ENCODE assay signal across 13 cellular contexts in the genomic region with DNA sequence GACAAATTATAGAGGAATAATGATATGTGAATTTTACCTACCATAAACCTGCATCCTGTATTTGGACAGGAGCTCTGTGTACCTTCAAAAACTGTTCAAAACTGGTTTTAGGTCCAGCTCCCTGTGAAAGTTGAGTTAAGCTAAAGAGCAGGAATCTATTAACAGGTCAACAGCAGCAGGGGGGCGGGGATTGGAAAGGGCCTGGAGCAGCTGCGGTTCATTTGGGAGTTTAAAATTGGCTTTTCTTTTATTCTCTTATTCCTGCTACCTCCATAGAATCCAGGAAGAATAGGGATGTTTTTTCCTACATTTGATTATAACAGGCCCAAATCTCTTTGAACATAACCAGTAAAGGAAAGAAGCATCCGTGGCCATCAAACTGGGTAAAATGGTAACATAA. TPM values are rescaled to one million over a fixed set of nuclear protein-coding genes. Genes with fewer than 3 reads are reported as not detected.
A peak's percentile ranks its signal among the peaks of the same experiment; 100 is the strongest.
DNase-seq lines count a peak whose midpoint lies in the region; ATAC-seq, FAIRE-seq and TF ChIP-seq lines count a peak whose summit lies in the region.
"Had no signal": no experiment of that assay in that cellular context is flagged by ENCODE, and none has a peak within 500 bp of the region (broad histone marks: within the 10 kb centered on the region; RNA-seq: fewer than 3 reads in every experiment).

No MANE protein-coding gene starts in this region.

- no peaks in the 10 kb centered on the region for H3K36me3 ChIP-seq in liver (ENCODE audit: control insufficient read depth in 4 of 4, insufficient read depth in 3 of 4, low read depth in 1 of 4, low read length in 3 of 4)
- no peaks in the 10 kb centered on the region for H3K36me3 ChIP-seq in HepG2 (replicated peaks in 1 of 2; ENCODE audit: control insufficient read depth in 1 of 2, insufficient read depth in 2 of 2, low read length in 2 of 2)
- peaks cover 15% of the 10 kb centered on the region for H3K36me3 ChIP-seq in ectodermal cell (ENCODE audit: control insufficient read depth, insufficient read depth, low read length)

- POLR2A ChIA-PET in HepG2 (lab: Yijun Ruan, JAX): no interaction called here

- ATAC-seq in HepG2: no peak
- ATAC-seq in omental fat pad (ENCODE audit: low FRiP score): no peak
- ATAC-seq in GM19351 (IDR thresholded peaks at IDR 0.05; ENCODE audit: unreplicated experiment): no peak

- intact Hi-C loops in HepG2 (cut with micrococcal nuclease; ENCODE audit: unreplicated experiment): no loop called here

- DNase-seq in HepG2 (ENCODE audit: low spot score) (no peak), mesothelial cell of epicardium (ENCODE audit: low spot score in 2 of 2, unreplicated experiment in 2 of 2) (no peak), NCI-H510A treated with DMSO at 0.1 percent for 48 hours (lab: John Stamatoyannopoulos, UW) (no peak), omental fat pad (ENCODE audit: low spot score) (no peak), kidney tubule cell (ENCODE audit: low spot score) (no peak)
- DNase-seq: activated gamma-delta T cell; stimulated activated CD4-positive, alpha-beta T cell treated with anti-CD3 and anti-CD28 coated beads, Interleukin-15, amount 100 ng/mL, for 24 hours had no signal

- no peak for TF ChIP-seq RAD21 in liver (IDR thresholded peaks at IDR 0.05)
- no peak for TF ChIP-seq RAD21 in HepG2 (CRISPR knock-in tag; IDR thresholded peaks at IDR 0.05)

- peak overlapping the region; percentile 37 for H3K4me3 Mint-ChIP-seq in mesothelial cell of epicardium

- 71% methylated on average over 3 of the region's 3 CpGs for WGBS in liver
- 42% methylated on average over 3 of the region's 3 CpGs for WGBS in HepG2 (ENCODE audit: low lambda C conversion rate)
- WGBS in ectodermal cell, 2 experiments: 0% methylated on average over 3 of the region's 3 CpGs

- no peak for TF ChIP-seq POLR2A in HepG2 (IDR thresholded peaks at IDR 0.05; ENCODE audit: insufficient read depth in 1 of 2, low read depth in 2 of 2, low read length in 2 of 2)

- H3K27me3 ChIP-seq in liver (ENCODE audit: control insufficient read depth in 4 of 4, insufficient read depth in 4 of 4, low read length in 3 of 4): no peaks in the 10 kb centered on the region
- no peaks in the 10 kb centered on the region for H3K27me3 ChIP-seq in HepG2 (ENCODE audit: control insufficient read depth in 1 of 2, insufficient read depth in 2 of 2, low read length in 2 of 2)
- no peaks in the 10 kb centered on the region for H3K27me3 ChIP-seq in ectodermal cell (ENCODE audit: control insufficient read depth, insufficient read depth, low read length, poor library complexity, severe bottlenecking)

- H3K9me3 ChIP-seq in liver (ENCODE audit: control insufficient read depth in 4 of 4, low read length in 3 of 4) (peaks cover 2 to 3% (median 3%) of the 10 kb centered on the region in 4 donors), HepG2 (ENCODE audit: low read length) (peaks cover 12% of the 10 kb centered on the region), ectodermal cell (ENCODE audit: control insufficient read depth, low read length) (no peaks in the 10 kb centered on the region)

- H2AFZ ChIP-seq in HepG2 (ENCODE audit: low read length): no peak overlapping the region

- no TSS peak for BruUV-seq in HepG2 (replicated peaks; lab: Mats Ljungman, UMichigan)

- H4K20me1 ChIP-seq in HepG2 (ENCODE audit: insufficient read depth, low read length): no peaks in the 10 kb centered on the region

- H3K79me2 ChIP-seq in HepG2 (ENCODE audit: insufficient read depth, low read length): no peaks in the 10 kb centered on the region

- in situ Hi-C loops in HepG2 (cut with HindIII; ENCODE audit: extremely low pct_ligation_motif_present, low pct_unique_long_range_greater_than_20kb): no loop called here

- TF ChIP-seq EP300 in HepG2 (IDR thresholded peaks at IDR 0.05; ENCODE audit: low read depth in 2 of 2, low read length in 2 of 2) (no peak), HepG2 (CRISPR knock-in tag; IDR thresholded peaks at IDR 0.05; ENCODE audit: borderline replicate concordance) (no peak)

- peaks cover 9% of the 10 kb centered on the region for H3K9me3 Mint-ChIP-seq in mesothelial cell of epicardium

- peaks cover 24% of the 10 kb centered on the region for H3K4me1 Mint-ChIP-seq in mesothelial cell of epicardium

- H3K27ac ChIP-seq in liver (ENCODE audit: low read depth in 1 of 2, low read length in 2 of 2): peak overlapping the region; percentile 37 to 45
- H3K27ac ChIP-seq in HepG2 (ENCODE audit: extremely low read length, insufficient read depth, low read length): no peak overlapping the region
- H3K27ac ChIP-seq in ectodermal cell (ENCODE audit: insufficient read depth, low read depth, low read length, poor library complexity, severe bottlenecking): peak overlapping the region; percentile 100
- H3K27ac ChIP-seq: KMS-11 had no signal

- peaks cover 13% of the 10 kb centered on the region for H3K36me3 Mint-ChIP-seq in mesothelial cell of epicardium

- no peaks in the 10 kb centered on the region for H3K27me3 Mint-ChIP-seq in mesothelial cell of epicardium (ENCODE audit: low read depth)

- CTCF ChIA-PET in HepG2 (lab: Yijun Ruan, JAX; ENCODE audit: low intra/inter-chr PET ratio, low total read pairs): no interaction called here

- no peak overlapping the region for H3K4me3 ChIP-seq in liver (ENCODE audit: low read depth in 1 of 3, low read length in 3 of 3)
- no peak overlapping the region for H3K4me3 ChIP-seq in HepG2 (replicated peaks in 1 of 3; ENCODE audit: insufficient read depth in 1 of 3, low read depth in 2 of 3, low read length in 3 of 3)
- peak overlapping the region; percentile 7 for H3K4me3 ChIP-seq in ectodermal cell (ENCODE audit: insufficient read depth, low read depth, low read length)

- H3K4me2 ChIP-seq in HepG2 (ENCODE audit: low read depth, low read length): no peak overlapping the region
- H3K4me2 ChIP-seq: KMS-11 had no signal

- TF ChIP-seq CTCF in liver (IDR thresholded peaks at IDR 0.05; ENCODE audit: low read depth, low read length, missing input control): no peak
- no peak for TF ChIP-seq CTCF in HepG2 (CRISPR knock-in tag; IDR thresholded peaks at IDR 0.05)
- TF ChIP-seq CTCF in mesothelial cell of epicardium (IDR thresholded peaks at IDR 0.05; ENCODE audit: unreplicated experiment): no peak
- no peak for TF ChIP-seq CTCF in omental fat pad (IDR thresholded peaks at IDR 0.05)

- peak overlapping the region; percentile 100 for H3K27ac Mint-ChIP-seq in mesothelial cell of epicardium

- no peak for FAIRE-seq in HepG2 (lab: Jason Lieb, UNC)

- H3K4me1 ChIP-seq in liver (ENCODE audit: control insufficient read depth in 4 of 4, insufficient read depth in 4 of 4, low read length in 3 of 4) (peaks cover 0 to 18% (median 6%) of the 10 kb centered on the region in 4 donors), HepG2 (ENCODE audit: insufficient read depth, low read length) (no peaks in the 10 kb centered on the region), ectodermal cell (ENCODE audit: control insufficient read depth, insufficient read depth, low read length) (peaks cover 26% of the 10 kb centered on the region)

- no peak overlapping the region for H3K9ac ChIP-seq in liver (ENCODE audit: low read depth in 1 of 2, low read length in 2 of 2)
- H3K9ac ChIP-seq in HepG2 (ENCODE audit: insufficient read depth, low read depth, low read length): no peak overlapping the region
- H3K9ac ChIP-seq: KMS-11 had no signal

RNA-seq across cellular contexts. Expression of a gene that starts 23.8 kb away (rescaled TPM):
- total RNA-seq in liver: 10 to 100 TPM in 1 of 2 donors, 1 to 10 TPM in 1; 4.7 to 25.8 TPM
- polyA plus RNA-seq in liver: 1 to 10 TPM; 8.2 to 9.1 TPM
- not detected in 2 replicates for total RNA-seq in HepG2 (2016; rRNA removed; fragmentation: Illumina TruSeq; extraction: Trizol)
- not detected in 2 replicates for total RNA-seq in HepG2 (2016; cell fraction: cytosol; rRNA removed; fragmentation: Illumina TruSeq; extraction: Trizol; ENCODE audit: low read depth)
- total RNA-seq in HepG2 (2016; cell fraction: insoluble cytoplasmic fraction; rRNA removed; fragmentation: Illumina TruSeq; extraction: Trizol): not detected in 2 replicates
- total RNA-seq in HepG2 (2016; cell fraction: membrane; rRNA removed; fragmentation: Illumina TruSeq; extraction: Trizol): not detected in 2 replicates
- total RNA-seq in HepG2 (2016; cell fraction: nucleus; rRNA removed; fragmentation: Illumina TruSeq; extraction: Trizol): not detected in 2 replicates
- polyA plus RNA-seq in HepG2 (2011; rRNA removed): 0.01 TPM in 1 of 2 replicates, not detected in the other
- polyA plus RNA-seq in HepG2 (2011; cell fraction: cytosol; rRNA removed): not detected in 2 replicates
- not detected in 2 replicates for polyA plus RNA-seq in HepG2 (2011; cell fraction: nucleus; rRNA removed)
- not detected in 2 replicates for polyA plus RNA-seq in HepG2 (2012)
- not detected in 2 replicates for polyA plus RNA-seq in HepG2 (2016; cell fraction: cytosol; fragmentation: Illumina TruSeq; extraction: Trizol; ENCODE audit: low read depth)
- not detected in 2 replicates for polyA plus RNA-seq in HepG2 (2016; cell fraction: insoluble cytoplasmic fraction; fragmentation: Illumina TruSeq; extraction: Trizol; ENCODE audit: low read depth)
- polyA plus RNA-seq in HepG2 (2016; cell fraction: membrane; fragmentation: Illumina TruSeq; extraction: Trizol; ENCODE audit: low read depth): not detected in 2 replicates
- polyA plus RNA-seq in HepG2 (2016; cell fraction: nucleus; fragmentation: Illumina TruSeq; extraction: Trizol; ENCODE audit: insufficient read depth, low read depth): not detected in 2 replicates
- 0.04 and 69.9 TPM in 2 replicates for polyA minus RNA-seq in HepG2 (2011; rRNA and poly(A)+ RNA removed; ENCODE audit: low replicate concordance)
- polyA minus RNA-seq in HepG2 (2011; cell fraction: cytosol; rRNA and poly(A)+ RNA removed): 0.26 TPM in 1 of 2 replicates, not detected in the other
- polyA minus RNA-seq in HepG2 (2011; cell fraction: nucleus; rRNA and poly(A)+ RNA removed): under 0.01 and 0.50 TPM in 2 replicates
- polyA plus RNA-seq in ectodermal cell (2013, experiment 1 of 4): 45.6 TPM
- 45.1 TPM for polyA plus RNA-seq in ectodermal cell (2013, experiment 2 of 4)
- polyA plus RNA-seq in ectodermal cell (2013, experiment 3 of 4): 36.5 TPM
- polyA plus RNA-seq in ectodermal cell (2013, experiment 4 of 4): 41.5 TPM
- total RNA-seq in mesothelial cell of epicardium: 57.1 to 62.7 TPM (median 58.4 TPM) in 3 replicates
- total RNA-seq in omental fat pad: 10 to 100 TPM in 1 of 4 donors, 1 to 10 TPM in 3; 1.3 to 12.2 (median 3.1) TPM

RNA-seq across cellular contexts. Expression of a gene that starts 37.9 kb away (rescaled TPM):
- total RNA-seq in liver (1 to 10 TPM in 1 of 2 donors, under 1 TPM in 1; 0.28 to 4.0 TPM), HepG2 (2016; rRNA removed; fragmentation: Illumina TruSeq; extraction: Trizol) (not detected in 2 replicates), mesothelial cell of epicardium (not detected in 3 replicates), omental fat pad (under 1 TPM in 3 of 4 donors, not detected in 1; 0.32 to 0.75 (median 0.48) TPM)
- polyA plus RNA-seq in liver (1 to 10 TPM in 1 of 2 donors, under 1 TPM in 1; 0.44 to 1.8 TPM), HepG2 (2011; rRNA removed) (not detected in 2 replicates)
- total RNA-seq in HepG2 (2016; cell fraction: cytosol; rRNA removed; fragmentation: Illumina TruSeq; extraction: Trizol; ENCODE audit: low read depth): not detected in 2 replicates
- total RNA-seq in HepG2 (2016; cell fraction: insoluble cytoplasmic fraction; rRNA removed; fragmentation: Illumina TruSeq; extraction: Trizol): not detected in 2 replicates
- not detected in 2 replicates for total RNA-seq in HepG2 (2016; cell fraction: membrane; rRNA removed; fragmentation: Illumina TruSeq; extraction: Trizol)
- total RNA-seq in HepG2 (2016; cell fraction: nucleus; rRNA removed; fragmentation: Illumina TruSeq; extraction: Trizol): not detected in 2 replicates
- polyA plus RNA-seq in HepG2 (2011; cell fraction: cytosol; rRNA removed): not detected in 2 replicates
- not detected in 2 replicates for polyA plus RNA-seq in HepG2 (2011; cell fraction: nucleus; rRNA removed)
- polyA plus RNA-seq in HepG2 (2012): not detected in 2 replicates
- not detected in 2 replicates for polyA plus RNA-seq in HepG2 (2016; cell fraction: cytosol; fragmentation: Illumina TruSeq; extraction: Trizol; ENCODE audit: low read depth)
- polyA plus RNA-seq in HepG2 (2016; cell fraction: insoluble cytoplasmic fraction; fragmentation: Illumina TruSeq; extraction: Trizol; ENCODE audit: low read depth): not detected in 2 replicates
- not detected in 2 replicates for polyA plus RNA-seq in HepG2 (2016; cell fraction: membrane; fragmentation: Illumina TruSeq; extraction: Trizol; ENCODE audit: low read depth)
- polyA plus RNA-seq in HepG2 (2016; cell fraction: nucleus; fragmentation: Illumina TruSeq; extraction: Trizol; ENCODE audit: insufficient read depth, low read depth): not detected in 2 replicates
- 0.07 TPM in 1 of 2 replicates, not detected in the other for polyA minus RNA-seq in HepG2 (2011; rRNA and poly(A)+ RNA removed; ENCODE audit: low replicate concordance)
- not detected in 2 replicates for polyA minus RNA-seq in HepG2 (2011; cell fraction: cytosol; rRNA and poly(A)+ RNA removed)
- polyA minus RNA-seq in HepG2 (2011; cell fraction: nucleus; rRNA and poly(A)+ RNA removed): not detected in 2 replicates
- not detected for polyA plus RNA-seq in ectodermal cell (2013, experiment 1 of 4)
- not detected for polyA plus RNA-seq in ectodermal cell (2013, experiment 2 of 4)
- not detected for polyA plus RNA-seq in ectodermal cell (2013, experiment 3 of 4)
- not detected for polyA plus RNA-seq in ectodermal cell (2013, experiment 4 of 4)
- total RNA-seq: Daoy, mononuclear cell had no signal
